Comparison of ENCODE assay signal across 8 cellular contexts in the genomic region with DNA sequence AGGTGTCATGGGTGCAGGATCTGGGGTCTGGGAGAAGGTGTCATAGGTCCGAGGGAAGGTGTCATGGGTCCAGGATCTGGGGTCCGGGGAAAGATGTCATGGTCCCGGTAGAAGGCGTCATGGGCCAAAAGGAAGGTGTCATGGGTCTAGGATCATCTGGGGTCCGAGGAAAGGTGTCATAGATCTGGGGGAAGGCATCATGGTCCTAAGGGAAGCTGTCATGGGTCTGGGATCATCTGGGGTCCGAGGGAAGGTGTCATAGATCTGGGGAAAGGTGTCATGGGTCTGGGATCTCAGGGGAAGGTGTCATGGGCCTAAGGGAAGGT. TPM values are rescaled to one million over a fixed set of nuclear protein-coding genes. Genes with fewer than 3 reads are reported as not detected.
DNase-seq lines count a peak whose midpoint lies in the region; ATAC-seq and TF ChIP-seq lines count a peak whose summit lies in the region.
"Had no signal": no experiment of that assay in that cellular context is flagged by ENCODE, and none has a peak within 500 bp of the region (broad histone marks: within the 10 kb centered on the region; RNA-seq: fewer than 3 reads in every experiment).

No MANE protein-coding gene starts in this region.

- H3K36me3 Mint-ChIP-seq in activated T-helper 1 cell treated with anti-CD3 and anti-CD28 coated beads, Interleukin-12 subunit alpha, Interleukin-12 subunit beta, Interleukin-2, Interleukin-4 antibody, amounts not matched to agents 30 ng/mL and 10 ng/mL and 1 ng/mL, durations not matched to agents 14 hours and 24 hours and 36 hours (ENCODE audit: low read depth) = peaks cover 4% of the 10 kb centered on the region
- H3K36me3 Mint-ChIP-seq in stimulated activated naive B cell treated with anti-CD40 and anti-IgM and Interleukin-4, amounts not matched to agents 10 μg/mL and 1 μg/mL and 100 μg/mL, for 72 hours = peaks cover 2 to 11% of the 10 kb centered on the region in 2 donors

- H3K4me3 Mint-ChIP-seq in activated T-helper 1 cell treated with anti-CD3 and anti-CD28 coated beads, Interleukin-12 subunit alpha, Interleukin-12 subunit beta, Interleukin-2, Interleukin-4 antibody, amounts not matched to agents 30 ng/mL and 10 ng/mL and 1 ng/mL, durations not matched to agents 14 hours and 24 hours and 36 hours = peak overlapping the region; percentile 87
- H3K4me3 Mint-ChIP-seq in stimulated activated naive B cell treated with anti-CD40 and anti-IgM and Interleukin-4, amounts not matched to agents 10 μg/mL and 1 μg/mL and 100 μg/mL, for 72 hours = peak overlapping the region; percentile 84 to 94

- DNase-seq in HL-60 (ENCODE audit: low read depth in 1 of 2, low spot score in 1 of 2) (no peak), DMS79 (lab: John Stamatoyannopoulos, UW) (no peak), NCI-H128 (lab: John Stamatoyannopoulos, UW; ENCODE audit: unreplicated experiment) (no peak), HuH-7.5 (ENCODE audit: low spot score) (no peak)
- DNase-seq in activated T-helper 1 cell treated with anti-CD3 and anti-CD28 coated beads, Interleukin-12 subunit alpha, Interleukin-12 subunit beta, Interleukin-2, Interleukin-4 antibody, amounts not matched to agents 30 ng/mL and 10 ng/mL and 1 ng/mL, durations not matched to agents 14 hours and 24 hours and 36 hours (ENCODE audit: low spot score) = no peak
- no peak for DNase-seq in stimulated activated naive B cell treated with anti-CD40 and anti-IgM and Interleukin-4, amounts not matched to agents 10 μg/mL and 1 μg/mL and 100 μg/mL, for 72 hours

- H3K4me1 Mint-ChIP-seq in activated T-helper 1 cell treated with anti-CD3 and anti-CD28 coated beads, Interleukin-12 subunit alpha, Interleukin-12 subunit beta, Interleukin-2, Interleukin-4 antibody, amounts not matched to agents 30 ng/mL and 10 ng/mL and 1 ng/mL, durations not matched to agents 14 hours and 24 hours and 36 hours (ENCODE audit: low read depth) = peaks cover 26% of the 10 kb centered on the region
- H3K4me1 Mint-ChIP-seq in stimulated activated naive B cell treated with anti-CD40 and anti-IgM and Interleukin-4, amounts not matched to agents 10 μg/mL and 1 μg/mL and 100 μg/mL, for 72 hours = peaks cover 27 to 62% of the 10 kb centered on the region in 2 donors

- no peak for ATAC-seq in stimulated activated naive B cell treated with anti-CD40 and anti-IgM and Interleukin-4, amounts not matched to agents 10 μg/mL and 1 μg/mL and 100 μg/mL, for 72 hours (replicated peaks)

- H3K9me3 ChIP-seq in iPS-18c (ENCODE audit: control insufficient read depth, insufficient read depth, low read length) = no peaks in the 10 kb centered on the region

- TF ChIP-seq CTCF in HL-60 (IDR thresholded peaks at IDR 0.05; ENCODE audit: insufficient read depth, low read length) = no peak

- H3K9me3 Mint-ChIP-seq in activated T-helper 1 cell treated with anti-CD3 and anti-CD28 coated beads, Interleukin-12 subunit alpha, Interleukin-12 subunit beta, Interleukin-2, Interleukin-4 antibody, amounts not matched to agents 30 ng/mL and 10 ng/mL and 1 ng/mL, durations not matched to agents 14 hours and 24 hours and 36 hours = no peaks in the 10 kb centered on the region
- H3K9me3 Mint-ChIP-seq in stimulated activated naive B cell treated with anti-CD40 and anti-IgM and Interleukin-4, amounts not matched to agents 10 μg/mL and 1 μg/mL and 100 μg/mL, for 72 hours = no peaks in the 10 kb centered on the region

- H3K27ac Mint-ChIP-seq in activated T-helper 1 cell treated with anti-CD3 and anti-CD28 coated beads, Interleukin-12 subunit alpha, Interleukin-12 subunit beta, Interleukin-2, Interleukin-4 antibody, amounts not matched to agents 30 ng/mL and 10 ng/mL and 1 ng/mL, durations not matched to agents 14 hours and 24 hours and 36 hours = peak overlapping the region; percentile 83
- peak overlapping the region; percentile 86 for H3K27ac Mint-ChIP-seq in stimulated activated naive B cell treated with anti-CD40 and anti-IgM and Interleukin-4, amounts not matched to agents 10 μg/mL and 1 μg/mL and 100 μg/mL, for 72 hours

- H3K27me3 Mint-ChIP-seq in activated T-helper 1 cell treated with anti-CD3 and anti-CD28 coated beads, Interleukin-12 subunit alpha, Interleukin-12 subunit beta, Interleukin-2, Interleukin-4 antibody, amounts not matched to agents 30 ng/mL and 10 ng/mL and 1 ng/mL, durations not matched to agents 14 hours and 24 hours and 36 hours (ENCODE audit: insufficient read depth) = no peaks in the 10 kb centered on the region
- peaks cover 0 to under 1% of the 10 kb centered on the region in 2 donors for H3K27me3 Mint-ChIP-seq in stimulated activated naive B cell treated with anti-CD40 and anti-IgM and Interleukin-4, amounts not matched to agents 10 μg/mL and 1 μg/mL and 100 μg/mL, for 72 hours

- peak overlapping the region; percentile 87 for H3K4me3 ChIP-seq in HL-60 (replicated peaks; ENCODE audit: insufficient read depth, low read length)
- H3K4me3 ChIP-seq in iPS-18c (ENCODE audit: insufficient read depth, low read depth, low read length) = peak overlapping the region; percentile 81

- peak overlapping the region; percentile 67 for H3K27ac ChIP-seq in HL-60 (replicated peaks)

- intact Hi-C loops in activated T-helper 1 cell treated with anti-CD3 and anti-CD28 coated beads, Interleukin-12 subunit alpha, Interleukin-12 subunit beta, Interleukin-2, Interleukin-4 antibody, amounts not matched to agents 30 ng/mL and 10 ng/mL and 1 ng/mL, durations not matched to agents 14 hours and 24 hours and 36 hours (cut with micrococcal nuclease) = loop anchor here (5.0 kb wide), 1 partner anchor 901 kb away; a partner anchor contains a TSS

- H3K27me3 ChIP-seq in HL-60 (ENCODE audit: insufficient read depth, poor library complexity, severe bottlenecking) = no peaks in the 10 kb centered on the region

RNA-seq across cellular contexts. Expression of a gene that starts 1.0 kb away (rescaled TPM):
- 14.0 and 15.2 TPM in 2 replicates for total RNA-seq in activated T-helper 1 cell treated with anti-CD3 and anti-CD28 coated beads, Interleukin-12 subunit alpha, Interleukin-12 subunit beta, Interleukin-2, Interleukin-4 antibody, amounts not matched to agents 30 ng/mL and 10 ng/mL and 1 ng/mL, durations not matched to agents 14 hours and 24 hours and 36 hours

RNA-seq across cellular contexts. Expression of a gene that starts 21.1 kb away (rescaled TPM):
- total RNA-seq in activated T-helper 1 cell treated with anti-CD3 and anti-CD28 coated beads, Interleukin-12 subunit alpha, Interleukin-12 subunit beta, Interleukin-2, Interleukin-4 antibody, amounts not matched to agents 30 ng/mL and 10 ng/mL and 1 ng/mL, durations not matched to agents 14 hours and 24 hours and 36 hours = 50.1 and 52.6 TPM in 2 replicates

RNA-seq across cellular contexts. Expression of a gene that starts 24.0 kb away (rescaled TPM):
- total RNA-seq in activated T-helper 1 cell treated with anti-CD3 and anti-CD28 coated beads, Interleukin-12 subunit alpha, Interleukin-12 subunit beta, Interleukin-2, Interleukin-4 antibody, amounts not matched to agents 30 ng/mL and 10 ng/mL and 1 ng/mL, durations not matched to agents 14 hours and 24 hours and 36 hours = 1.0 and 1.2 TPM in 2 replicates

RNA-seq across cellular contexts. Expression of a gene that starts 30.6 kb away (rescaled TPM):
- total RNA-seq in activated T-helper 1 cell treated with anti-CD3 and anti-CD28 coated beads, Interleukin-12 subunit alpha, Interleukin-12 subunit beta, Interleukin-2, Interleukin-4 antibody, amounts not matched to agents 30 ng/mL and 10 ng/mL and 1 ng/mL, durations not matched to agents 14 hours and 24 hours and 36 hours = not detected in 2 replicates
- total RNA-seq: pulmonary artery endothelial cell had no signal

RNA-seq across cellular contexts. Expression of a gene that starts 39.9 kb away (rescaled TPM):
- 0.34 and 0.44 TPM in 2 replicates for total RNA-seq in activated T-helper 1 cell treated with anti-CD3 and anti-CD28 coated beads, Interleukin-12 subunit alpha, Interleukin-12 subunit beta, Interleukin-2, Interleukin-4 antibody, amounts not matched to agents 30 ng/mL and 10 ng/mL and 1 ng/mL, durations not matched to agents 14 hours and 24 hours and 36 hours
